In genomic region chr2:219567791-219568361, GRCh38 we compare ENCODE assay signal across 25 cellular contexts. TPM values are rescaled to one million over a fixed set of nuclear protein-coding genes. Genes with fewer than 3 reads are reported as not detected.
"Had no signal": no experiment of that assay in that cellular context is flagged by ENCODE, and none has a peak within 500 bp of the region (broad histone marks: within the 10 kb centered on the region; RNA-seq: fewer than 3 reads in every experiment).

No MANE protein-coding gene starts in this region.

- H3K4me3 Mint-ChIP-seq: activated CD4-positive, alpha-beta memory T cell treated with anti-CD3 and anti-CD28 coated beads for 36 hours; activated CD4-positive, alpha-beta T cell treated with anti-CD3 and anti-CD28 coated beads, Interleukin-2, amount 10 ng/mL, durations not matched to agents 7 days and 5 days; activated naive CD8-positive, alpha-beta T cell treated with anti-CD3 and anti-CD28 coated beads, Interleukin-2, amount 50 U/mL, for 24 hours; activated T-cell treated with anti-CD3 and anti-CD28 coated beads, Interleukin-2, amount 50 U/mL, for 4 hours; T-cell had no signal

- H3K4me1 Mint-ChIP-seq: activated CD4-positive, alpha-beta T cell treated with anti-CD3 and anti-CD28 coated beads, Interleukin-2, amount 10 ng/mL, durations not matched to agents 7 days and 5 days; activated naive CD8-positive, alpha-beta T cell treated with anti-CD3 and anti-CD28 coated beads, Interleukin-2, amount 50 U/mL, for 24 hours had no signal

- H3K27me3 ChIP-seq: brain microvascular endothelial cell, cardiac muscle cell had no signal

- H3K36me3 Mint-ChIP-seq: activated CD4-positive, alpha-beta memory T cell treated with anti-CD3 and anti-CD28 coated beads for 36 hours; activated naive CD4-positive, alpha-beta T cell treated with anti-CD3 and anti-CD28 coated beads, Interleukin-2, amount 50 U/mL, for 72 hours; T-cell had no signal

- H2AFZ ChIP-seq: PC-9 had no signal

- DNase-seq: activated CD4-positive, alpha-beta memory T cell treated with anti-CD3 and anti-CD28 coated beads for 36 hours; activated CD4-positive, alpha-beta T cell treated with anti-CD3 and anti-CD28 coated beads, Interleukin-2, amount 10 ng/mL, durations not matched to agents 7 days and 5 days; activated CD4-positive, CD25-positive, alpha-beta regulatory T cell; activated CD8-positive, alpha-beta memory T cell treated with anti-CD3 and anti-CD28 coated beads for 24 hours; activated effector memory CD4-positive, alpha-beta T cell treated with anti-CD3 and anti-CD28 coated beads, Interleukin-2, amount 50 U/mL, for 16 hours; activated naive CD4-positive, alpha-beta T cell treated with Interleukin-2 at 50 U/mL for 16 hours; activated naive CD8-positive, alpha-beta T cell treated with anti-CD3 and anti-CD28 coated beads, Interleukin-2, amount 50 U/mL, for 24 hours; activated T-cell treated with anti-CD3 and anti-CD28 coated beads, Interleukin-2, amount 50 U/mL, for 4 hours; amniotic stem cell; brain microvascular endothelial cell; Kasumi-1; NCI-H1105 treated with DMSO at 0.1 percent for 48 hours; NCI-H146; NCI-H187 treated with DMSO at 0.1 percent for 48 hours; NCI-H2081 treated with DMSO at 0.1 percent for 48 hours; NCI-H446; NCI-H524; PC-9; SHP77 treated with DMSO at 0.1 percent for 48 hours; T-helper 2 cell; T1000 had no signal

- H3K27ac ChIP-seq: brain microvascular endothelial cell, cardiac muscle cell had no signal

- H3K4me3 ChIP-seq: cardiac muscle cell, PC-9 had no signal

- H3K27ac Mint-ChIP-seq: activated CD4-positive, alpha-beta memory T cell treated with anti-CD3 and anti-CD28 coated beads for 36 hours; activated CD4-positive, alpha-beta T cell treated with anti-CD3 and anti-CD28 coated beads, Interleukin-2, amount 10 ng/mL, durations not matched to agents 7 days and 5 days; activated naive CD4-positive, alpha-beta T cell treated with anti-CD3 and anti-CD28 coated beads, Interleukin-2, amount 50 U/mL, for 72 hours; activated naive CD8-positive, alpha-beta T cell treated with anti-CD3 and anti-CD28 coated beads, Interleukin-2, amount 50 U/mL, for 24 hours; T-cell had no signal

- H3K36me3 ChIP-seq: brain microvascular endothelial cell had no signal

- H3K9me3 Mint-ChIP-seq: activated CD4-positive, alpha-beta memory T cell treated with anti-CD3 and anti-CD28 coated beads for 36 hours; activated CD4-positive, alpha-beta T cell treated with anti-CD3 and anti-CD28 coated beads, Interleukin-2, amount 10 ng/mL, durations not matched to agents 7 days and 5 days; activated naive CD4-positive, alpha-beta T cell treated with anti-CD3 and anti-CD28 coated beads, Interleukin-2, amount 50 U/mL, for 72 hours; activated naive CD8-positive, alpha-beta T cell treated with anti-CD3 and anti-CD28 coated beads, Interleukin-2, amount 50 U/mL, for 24 hours; activated T-cell treated with anti-CD3 and anti-CD28 coated beads, Interleukin-2, amount 50 U/mL, for 4 hours; T-cell had no signal

- FAIRE-seq: TTC549 had no signal

RNA-seq across cellular contexts. Expression of gene OBSL1, which starts 3.5 kb away (rescaled TPM):
- total RNA-seq: activated CD4-positive, alpha-beta T cell treated with anti-CD3 and anti-CD28 coated beads, Interleukin-2, amount 10 ng/mL, durations not matched to agents 7 days and 5 days had no signal

RNA-seq across cellular contexts. Expression of gene INHA, which starts 4.2 kb away (rescaled TPM):
- total RNA-seq: activated CD4-positive, alpha-beta memory T cell treated with anti-CD3 and anti-CD28 coated beads for 36 hours; activated CD4-positive, alpha-beta T cell treated with anti-CD3 and anti-CD28 coated beads, Interleukin-2, amount 10 ng/mL, durations not matched to agents 7 days and 5 days; activated T-cell treated with anti-CD3 and anti-CD28 coated beads, Interleukin-2, amount 50 U/mL, for 4 hours had no signal
